16 cellular contexts compared by ENCODE assay signal in the genomic region with DNA sequence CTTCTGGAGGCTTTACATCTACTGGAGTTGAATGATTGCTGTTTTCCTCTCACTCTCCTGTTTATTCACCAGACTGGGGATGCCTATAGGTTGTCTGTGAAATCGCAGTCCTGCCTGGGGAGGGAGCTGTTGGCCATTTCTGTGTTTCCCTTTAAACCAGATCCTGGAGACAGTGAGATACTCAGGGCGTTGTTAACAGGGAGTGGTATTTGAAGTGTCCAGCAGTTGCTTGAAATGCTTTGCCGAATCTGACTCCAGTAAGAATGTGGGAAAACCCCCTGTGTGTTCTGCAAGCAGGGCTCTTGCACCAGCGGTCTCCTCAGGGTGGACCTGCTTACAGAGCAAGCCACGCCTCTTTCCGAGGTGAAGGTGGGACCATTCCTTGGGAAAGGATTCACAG. TPM values are rescaled to one million over a fixed set of nuclear protein-coding genes. Genes with fewer than 3 reads are reported as not detected.
DNase-seq lines count a peak whose midpoint lies in the region; ATAC-seq, FAIRE-seq and TF ChIP-seq lines count a peak whose summit lies in the region.
"Had no signal": no experiment of that assay in that cellular context is flagged by ENCODE, and none has a peak within 500 bp of the region (broad histone marks: within the 10 kb centered on the region; RNA-seq: fewer than 3 reads in every experiment).

No MANE protein-coding gene starts in this region.

- H3K27me3 ChIP-seq in Loucy (ENCODE audit: insufficient read depth, low read length, poor library complexity, severe bottlenecking) (no peaks in the 10 kb centered on the region), H1 (replicated peaks in 1 of 4; ENCODE audit: control insufficient read depth in 3 of 4, extremely low read depth in 1 of 4, insufficient read depth in 3 of 4, low read length in 3 of 4) (peaks cover 16 to 26% (median 25%) of the 10 kb centered on the region in 4 experiments), lung (ENCODE audit: control insufficient read depth, insufficient read depth) (no peaks in the 10 kb centered on the region)
- H3K27me3 ChIP-seq: ovary had no signal

- no peaks in the 10 kb centered on the region for H3K79me1 ChIP-seq in H1 (ENCODE audit: low read depth, low read length)

- H2BK15ac ChIP-seq in H1 (ENCODE audit: low read length), result no peak overlapping the region

- no peak overlapping the region for H3K4ac ChIP-seq in H1 (replicated peaks; ENCODE audit: insufficient read length, low read depth, low read length)

- H3K14ac ChIP-seq in H1 (ENCODE audit: insufficient read length), result no peak overlapping the region

- no peaks in the 10 kb centered on the region for H3K36me3 Mint-ChIP-seq in activated CD4-positive, alpha-beta T cell treated with anti-CD3 and anti-CD28 coated beads, Interleukin-2, amount 10 ng/mL, durations not matched to agents 7 days and 5 days (ENCODE audit: low read depth)
- H3K36me3 Mint-ChIP-seq: activated naive CD8-positive, alpha-beta T cell treated with anti-CD3 and anti-CD28 coated beads for 36 hours; CD4-positive, CD25-positive, alpha-beta regulatory T cell had no signal

- TF ChIP-seq RAD21 in H1 (IDR thresholded peaks at IDR 0.05 in 1 of 2, conservative IDR thresholded peaks at IDR 0.05 in 1 of 2; ENCODE audit: low read depth in 2 of 2, low read length in 2 of 2), result peak; percentile 61 to 74

- no peak overlapping the region for H3K23ac ChIP-seq in H1 (ENCODE audit: insufficient read length)

- TF ChIP-seq CTCF in AG10803 (conservative IDR thresholded peaks at IDR 0.05; ENCODE audit: low read length) (peak; percentile 17; the same call in 1 of the 2 replicates), Loucy (conservative IDR thresholded peaks at IDR 0.05; ENCODE audit: low read length) (peak; percentile 30; the same call in 1 of the 2 replicates), H1 (IDR thresholded peaks at IDR 0.05; ENCODE audit: control extremely low read depth in 1 of 3, insufficient read depth in 1 of 3, low read depth in 1 of 3, low read length in 3 of 3) (peak; percentile 56 to 84 (median 68)), lung (IDR thresholded peaks at IDR 0.05; ENCODE audit: control extremely low read depth, extremely low read depth) (no peak)

- H3K79me2 ChIP-seq in Loucy (ENCODE audit: insufficient read depth, low read length) (no peaks in the 10 kb centered on the region), H1 (ENCODE audit: control insufficient read depth in 1 of 2, insufficient read depth in 2 of 2, low read length in 2 of 2) (no peaks in the 10 kb centered on the region)

- H3K4me3 ChIP-seq in AG10803 (ENCODE audit: low read length), result no peak overlapping the region
- no peak overlapping the region for H3K4me3 ChIP-seq in Loucy (ENCODE audit: low read length, poor library complexity, severe bottlenecking)
- peak overlapping the region in 1 of 4 experiments; percentile 26; a peak in 1 of 8 replicates for H3K4me3 ChIP-seq in H1 (ENCODE audit: extremely low read depth in 1 of 4, insufficient read depth in 2 of 4, low read depth in 3 of 4, low read length in 4 of 4)
- no peak overlapping the region for H3K4me3 ChIP-seq in lung
- H3K4me3 ChIP-seq: dorsolateral prefrontal cortex, ovary had no signal

- no peak overlapping the region for H3K56ac ChIP-seq in H1 (replicated peaks; ENCODE audit: insufficient read length, low read depth, low read length)

- no peaks in the 10 kb centered on the region for H3K9me3 Mint-ChIP-seq in activated CD4-positive, alpha-beta T cell treated with anti-CD3 and anti-CD28 coated beads, Interleukin-2, amount 10 ng/mL, durations not matched to agents 7 days and 5 days
- H3K9me3 Mint-ChIP-seq: activated naive CD8-positive, alpha-beta T cell treated with anti-CD3 and anti-CD28 coated beads for 36 hours had no signal

- H3K36me3 ChIP-seq in Loucy (ENCODE audit: insufficient read depth, low read length) (no peaks in the 10 kb centered on the region), H1 (ENCODE audit: control insufficient read depth in 2 of 4, insufficient read depth in 4 of 4, low read length in 3 of 4) (no peaks in the 10 kb centered on the region), lung (ENCODE audit: control insufficient read depth in 2 of 2, insufficient read depth in 2 of 2, low read length in 2 of 2) (no peaks in the 10 kb centered on the region)
- H3K36me3 ChIP-seq: ovary had no signal

- no peak for TF ChIP-seq POLR2A in H1 (IDR thresholded peaks at IDR 0.05; ENCODE audit: control extremely low read depth in 1 of 2, low read depth in 2 of 2, low read length in 2 of 2)

- TF ChIP-seq EP300 in H1 (IDR thresholded peaks at IDR 0.05; ENCODE audit: borderline replicate concordance in 1 of 2, low read depth in 2 of 2, low read length in 2 of 2), result no peak

- H3K23me2 ChIP-seq in H1 (ENCODE audit: low read depth, low read length), result peaks cover 13% of the 10 kb centered on the region; the same call in 1 of the 2 replicates

- peak; percentile 90 for FAIRE-seq in H1 (lab: Jason Lieb, UNC)

- 64% methylated on average over 6 of the region's 6 CpGs; no CpG with 5 or more reads in 1 of the 2 experiments for WGBS in H1 (ENCODE audit: extremely low coverage in 1 of 2, insufficient coverage in 1 of 2, insufficient read length in 1 of 2, insufficient replicate concordance in 2 of 2, low coverage in 1 of 2, low lambda C conversion rate in 2 of 2, missing lambda C conversion rate in 1 of 2), 2 experiments
- WGBS in lung, 2 donors, result 47 to 79% methylated on average over 6 of the region's 6 CpGs

- H3F3A ChIP-seq in Loucy (ENCODE audit: low read depth), result no peaks in the 10 kb centered on the region

- no peak overlapping the region for H4K8ac ChIP-seq in H1 (ENCODE audit: extremely low read depth, insufficient read depth, low read length)

- peak; percentile 13 for ATAC-seq in lung (ENCODE audit: insufficient read depth, low FRiP score)

- H4K5ac ChIP-seq in H1 (ENCODE audit: insufficient read length, low read depth, low read length), result no peak overlapping the region

- H3K27me3 Mint-ChIP-seq in activated CD4-positive, alpha-beta T cell treated with anti-CD3 and anti-CD28 coated beads, Interleukin-2, amount 10 ng/mL, durations not matched to agents 7 days and 5 days, result peaks cover 49% of the 10 kb centered on the region

- H4K20me1 ChIP-seq in Loucy (ENCODE audit: insufficient read depth, low read length, poor library complexity, severe bottlenecking), result no peaks in the 10 kb centered on the region
- H4K20me1 ChIP-seq in H1 (replicated peaks in 1 of 2; ENCODE audit: control insufficient read depth in 1 of 2, insufficient read depth in 2 of 2, low read length in 2 of 2), result no peaks in the 10 kb centered on the region

- H3K4me1 Mint-ChIP-seq in activated CD4-positive, alpha-beta T cell treated with anti-CD3 and anti-CD28 coated beads, Interleukin-2, amount 10 ng/mL, durations not matched to agents 7 days and 5 days, result peaks cover 6% of the 10 kb centered on the region

- H3K4me2 ChIP-seq in Loucy (ENCODE audit: low read depth, low read length, poor library complexity, severe bottlenecking), result no peak overlapping the region
- H3K4me2 ChIP-seq in H1 (ENCODE audit: insufficient read depth in 1 of 2, low read depth in 2 of 2, low read length in 2 of 2), result peak overlapping the region in 1 of 2 experiments; percentile 30; a peak in 2 of 4 replicates

- H3K27ac Mint-ChIP-seq in activated CD4-positive, alpha-beta T cell treated with anti-CD3 and anti-CD28 coated beads, Interleukin-2, amount 10 ng/mL, durations not matched to agents 7 days and 5 days, result no peak overlapping the region
- H3K27ac Mint-ChIP-seq: activated naive CD8-positive, alpha-beta T cell treated with anti-CD3 and anti-CD28 coated beads for 36 hours; CD4-positive, CD25-positive, alpha-beta regulatory T cell had no signal

- no peak overlapping the region for H2BK12ac ChIP-seq in H1 (ENCODE audit: low read depth, low read length)

- H4K91ac ChIP-seq in H1 (replicated peaks; ENCODE audit: insufficient read length, low read length), result no peak overlapping the region

- no peak overlapping the region for H3K4me3 Mint-ChIP-seq in activated CD4-positive, alpha-beta T cell treated with anti-CD3 and anti-CD28 coated beads, Interleukin-2, amount 10 ng/mL, durations not matched to agents 7 days and 5 days
- H3K4me3 Mint-ChIP-seq: activated naive CD8-positive, alpha-beta T cell treated with anti-CD3 and anti-CD28 coated beads for 36 hours; CD4-positive, CD25-positive, alpha-beta regulatory T cell had no signal

- DNase-seq in AG10803 (ENCODE audit: low read depth) (no peak), H1 (ENCODE audit: low read depth in 1 of 2, low spot score in 2 of 2) (peak in 1 of 2 experiments; percentile 62), lung (ENCODE audit: low spot score) (peak; percentile 52), NCI-H1092 treated with DMSO at 0.1 percent for 48 hours (lab: John Stamatoyannopoulos, UW) (no peak), UCSD-AML1 (lab: John Stamatoyannopoulos, UW; ENCODE audit: unreplicated experiment) (no peak)
- no peak for DNase-seq in activated CD4-positive, alpha-beta T cell treated with anti-CD3 and anti-CD28 coated beads, Interleukin-2, amount 50 U/mL, for 1 hour
- DNase-seq in activated CD4-positive, alpha-beta T cell treated with anti-CD3 and anti-CD28 coated beads, Interleukin-2, amount 10 ng/mL, durations not matched to agents 7 days and 5 days, result no peak
- DNase-seq: activated naive CD8-positive, alpha-beta T cell treated with anti-CD3 and anti-CD28 coated beads for 36 hours; CD4-positive, CD25-positive, alpha-beta regulatory T cell; dorsolateral prefrontal cortex; glutamatergic neuron; NCI-H1048; NCI-H510A; stimulated activated CD8-positive, alpha-beta memory T cell treated with anti-CD3 and anti-CD28 coated beads, Interleukin-4, amount 100 ng/mL, for 48 hours had no signal

- H3K9me2 ChIP-seq in Loucy (replicated peaks; ENCODE audit: low read depth, low read length), result no peaks in the 10 kb centered on the region

- H2BK5ac ChIP-seq in H1 (ENCODE audit: low read depth, low read length), result no peak overlapping the region

- H3K27ac ChIP-seq in H1 (ENCODE audit: low read depth, low read length), result no peak overlapping the region
- H3K27ac ChIP-seq in lung (ENCODE audit: low read depth in 1 of 2, low read length in 1 of 2), result peak overlapping the region in 1 of 2 donors; percentile 34
- H3K27ac ChIP-seq: dorsolateral prefrontal cortex, ovary had no signal

- H3K4me1 ChIP-seq in Loucy (ENCODE audit: insufficient read depth, low read length, poor library complexity, severe bottlenecking) (no peaks in the 10 kb centered on the region), H1 (replicated peaks in 1 of 4; ENCODE audit: control insufficient read depth in 3 of 4, insufficient read depth in 4 of 4, low read length in 3 of 4) (peaks cover 0 to 6% (median 1%) of the 10 kb centered on the region in 4 experiments; a peak in 4 of 7 replicates), lung (ENCODE audit: control insufficient read depth in 2 of 2, insufficient read depth in 2 of 2, low read length in 2 of 2) (no peaks in the 10 kb centered on the region)

- no peak overlapping the region for H2BK120ac ChIP-seq in H1 (replicated peaks; ENCODE audit: low read depth, low read length)

- H2BK20ac ChIP-seq in H1 (ENCODE audit: low read length), result no peak overlapping the region

- H2AK5ac ChIP-seq in H1 (ENCODE audit: low read depth, low read length), result no peak overlapping the region

- H3K9ac ChIP-seq in Loucy (ENCODE audit: low read depth, low read length, poor library complexity, severe bottlenecking), result no peak overlapping the region
- H3K9ac ChIP-seq in H1 (replicated peaks in 1 of 4; ENCODE audit: extremely low read depth in 1 of 4, low read depth in 3 of 4, low read length in 3 of 4), result no peak overlapping the region

- CTCF ChIA-PET in H1 (lab: Charles Lee; ENCODE audit: partially characterized antibody), result interaction anchor here (0.5 to 12.2 kb wide), 23 partner anchors 9 to 495 kb away, joined by 3 to 405 read pairs (median 5); partner anchors contain the start of gene ALDH1A3
- CTCF ChIA-PET in activated CD4-positive, alpha-beta T cell treated with anti-CD3 and anti-CD28 coated beads, Interleukin-2, amount 10 ng/mL, durations not matched to agents 7 days and 5 days (lab: Charles Lee), result interaction anchor here (0.9 to 1.2 kb wide), 3 partner anchors 9 to 565 kb away, joined by 3 read pairs; no protein-coding TSS in a partner anchor

- H2AFZ ChIP-seq in Loucy (ENCODE audit: low read length) (no peak overlapping the region), H1 (ENCODE audit: low read length) (peak overlapping the region; percentile 81)

- H3K18ac ChIP-seq in H1 (ENCODE audit: extremely low read depth, low read length), result no peak overlapping the region

- H3K9me3 ChIP-seq in Loucy (ENCODE audit: insufficient read depth, low read depth, low read length), result no peaks in the 10 kb centered on the region
- no peaks in the 10 kb centered on the region; a peak in 1 of 4 replicates for H3K9me3 ChIP-seq in H1 (ENCODE audit: insufficient read depth in 2 of 2, low read depth in 1 of 2, low read length in 1 of 2)
- H3K9me3 ChIP-seq in lung (ENCODE audit: control insufficient read depth in 2 of 2, insufficient read depth in 1 of 2, low read length in 1 of 2), result peaks cover 0 to 1% of the 10 kb centered on the region in 2 donors
- H3K9me3 ChIP-seq: ovary had no signal

- POLR2A ChIA-PET in H1 (lab: Charles Lee; ENCODE audit: partially characterized antibody), result interaction anchor here (0.6 to 1.1 kb wide), 2 partner anchors 87 to 738 kb away, joined by 3 read pairs; no protein-coding TSS in a partner anchor
- POLR2A ChIA-PET in activated CD4-positive, alpha-beta T cell treated with anti-CD3 and anti-CD28 coated beads, Interleukin-2, amount 10 ng/mL, durations not matched to agents 7 days and 5 days (lab: Charles Lee), result no interaction called here

RNA-seq across cellular contexts. Expression of gene LRRK1, which starts 4.3 kb away (rescaled TPM):
- total RNA-seq in H1 (2021; fragmentation: NEBNext Ultra II Directional; extraction: Animal tissue kit (Norgen Biotek cat#: 25700)), result 3.4 and 3.6 TPM in 2 replicates
- polyA plus RNA-seq in H1 (2011; rRNA removed), result 1.2 and 1.9 TPM in 2 replicates
- 1.2 TPM for polyA plus RNA-seq in H1 (2011; cell fraction: cytosol; rRNA removed)
- 3.1 TPM for polyA plus RNA-seq in H1 (2011; cell fraction: nucleus; rRNA removed)
- 1.8 to 2.6 TPM (median 1.9 TPM) in 4 replicates for polyA plus RNA-seq in H1 (2012, experiment 1 of 2)
- polyA plus RNA-seq in H1 (2012, experiment 2 of 2), result 0.97 TPM
- 1.5 TPM for polyA plus RNA-seq in H1 (2013, experiment 1 of 2)
- polyA plus RNA-seq in H1 (2013, experiment 2 of 2), result 1.3 TPM
- 1.5 and 2.1 TPM in 2 replicates for polyA minus RNA-seq in H1 (2011; rRNA and poly(A)+ RNA removed)
- 2.3 TPM for polyA minus RNA-seq in H1 (2011; cell fraction: cytosol; rRNA and poly(A)+ RNA removed)
- 3.8 TPM for polyA minus RNA-seq in H1 (2011; cell fraction: nucleus; rRNA and poly(A)+ RNA removed)
- total RNA-seq in lung, result 10 to 100 TPM; 11.9 to 22.9 TPM
- 1 to 10 TPM; 5.7 to 7.5 TPM for polyA plus RNA-seq in lung
- total RNA-seq in activated CD4-positive, alpha-beta T cell treated with anti-CD3 and anti-CD28 coated beads, Interleukin-2, amount 10 ng/mL, durations not matched to agents 7 days and 5 days, result under 1 TPM; 0.40 to 0.45 TPM

RNA-seq across cellular contexts. Expression of gene ALDH1A3, which starts 35.2 kb away (rescaled TPM):
- total RNA-seq in H1 (2021; fragmentation: NEBNext Ultra II Directional; extraction: Animal tissue kit (Norgen Biotek cat#: 25700)), result 5.5 and 5.7 TPM in 2 replicates
- polyA plus RNA-seq in H1 (2011; rRNA removed) (2.2 and 2.5 TPM in 2 replicates), lung (10 to 100 TPM; 11.0 to 18.7 TPM)
- 3.3 TPM for polyA plus RNA-seq in H1 (2011; cell fraction: cytosol; rRNA removed)
- 3.8 TPM for polyA plus RNA-seq in H1 (2011; cell fraction: nucleus; rRNA removed)
- 4.0 to 4.8 TPM (median 4.4 TPM) in 4 replicates for polyA plus RNA-seq in H1 (2012, experiment 1 of 2)
- 0.67 TPM for polyA plus RNA-seq in H1 (2012, experiment 2 of 2)
- 3.2 TPM for polyA plus RNA-seq in H1 (2013, experiment 1 of 2)
- 4.1 TPM for polyA plus RNA-seq in H1 (2013, experiment 2 of 2)
- 2.0 and 4.1 TPM in 2 replicates for polyA minus RNA-seq in H1 (2011; rRNA and poly(A)+ RNA removed)
- polyA minus RNA-seq in H1 (2011; cell fraction: cytosol; rRNA and poly(A)+ RNA removed), result 4.7 TPM
- polyA minus RNA-seq in H1 (2011; cell fraction: nucleus; rRNA and poly(A)+ RNA removed), result 6.1 TPM
- total RNA-seq in lung, result 10 to 100 TPM in 1 of 2 donors, 1 to 10 TPM in 1; 3.0 to 18.6 TPM
- not detected for total RNA-seq in activated CD4-positive, alpha-beta T cell treated with anti-CD3 and anti-CD28 coated beads, Interleukin-2, amount 10 ng/mL, durations not matched to agents 7 days and 5 days
- total RNA-seq: activated naive CD8-positive, alpha-beta T cell treated with anti-CD3 and anti-CD28 coated beads for 36 hours; CD4-positive, CD25-positive, alpha-beta regulatory T cell had no signal
- polyA plus RNA-seq: CD4-positive, CD25-positive, alpha-beta regulatory T cell had no signal
